Comparison of ENCODE assay signal across 9 cellular contexts in genomic region chr13:48066310-48066989, GRCh38. TPM values are rescaled to one million over a fixed set of nuclear protein-coding genes. Genes with fewer than 3 reads are reported as not detected.
DNase-seq lines count a peak whose midpoint lies in the region; ATAC-seq, FAIRE-seq and TF ChIP-seq lines count a peak whose summit lies in the region.
"Had no signal": no experiment of that assay in that cellular context is flagged by ENCODE, and none has a peak within 500 bp of the region (broad histone marks: within the 10 kb centered on the region; RNA-seq: fewer than 3 reads in every experiment).

No MANE protein-coding gene starts in this region.

- intact Hi-C loops in HepG2 (cut with micrococcal nuclease; ENCODE audit: unreplicated experiment): no loop called here
- intact Hi-C loops in right lobe of liver (cut with DNase I): no loop called here
- intact Hi-C loops in esophagus squamous epithelium (cut with DNase I): no loop called here

- CTCF ChIA-PET in HepG2 (lab: Yijun Ruan, JAX; ENCODE audit: low intra/inter-chr PET ratio, low total read pairs): no interaction called here
- CTCF ChIA-PET in activated CD8-positive, alpha-beta T cell treated with anti-CD3 and anti-CD28 coated beads, Interleukin-2, amount 10 ng/mL, durations not matched to agents 7 days and 5 days (lab: Charles Lee): interaction anchor here (2.9 to 5.9 kb wide), 2 partner anchors 11 to 28 kb away, joined by 13 to 29 read pairs; partner anchors contain the start of gene NUDT15

- peak; percentile 47 for DNase-seq in HepG2 (ENCODE audit: low spot score)
- DNase-seq in right lobe of liver: no peak
- DNase-seq in HUDEP-2 (lab: John Stamatoyannopoulos, UW; ENCODE audit: unreplicated experiment in 76 of 76): peak in 57 of 76 experiments; percentile 1 to 87 (median 30)
- peak; percentile 76 for DNase-seq in activated CD8-positive, alpha-beta T cell treated with anti-CD3 and anti-CD28 coated beads, Interleukin-2, amount 10 ng/mL, durations not matched to agents 7 days and 5 days
- no peak for DNase-seq in type B pancreatic cell (ENCODE audit: extremely low spot score, unreplicated experiment)
- DNase-seq in esophagus squamous epithelium (lab: John Stamatoyannopoulos, UW): no peak

- ATAC-seq in HepG2 (peak; percentile 72), right lobe of liver (no peak), GM21786 (IDR thresholded peaks at IDR 0.05; ENCODE audit: unreplicated experiment) (no peak), HG03175 (IDR thresholded peaks at IDR 0.05; ENCODE audit: unreplicated experiment) (no peak)
- ATAC-seq in activated CD8-positive, alpha-beta T cell treated with anti-CD3 and anti-CD28 coated beads, Interleukin-2, amount 10 ng/mL, durations not matched to agents 7 days and 5 days: peak; percentile 94

- no peak for FAIRE-seq in HepG2 (lab: Jason Lieb, UNC)

- TF ChIP-seq EP300 in HepG2 (IDR thresholded peaks at IDR 0.05; ENCODE audit: low read depth in 2 of 2, low read length in 2 of 2) (no peak), HepG2 (CRISPR knock-in tag; IDR thresholded peaks at IDR 0.05; ENCODE audit: borderline replicate concordance) (no peak)

- POLR2A ChIA-PET in HepG2 (lab: Yijun Ruan, JAX): interaction anchor here (1.0 kb wide), 1 partner anchor 28 kb away, joined by 3 read pairs; no protein-coding TSS in a partner anchor
- POLR2A ChIA-PET in activated CD8-positive, alpha-beta T cell treated with anti-CD3 and anti-CD28 coated beads, Interleukin-2, amount 10 ng/mL, durations not matched to agents 7 days and 5 days (lab: Charles Lee): interaction anchor here (1.2 to 2.4 kb wide), 2 partner anchors 18 to 28 kb away, joined by 4 to 11 read pairs; partner anchors contain the start of gene NUDT15

- no peak overlapping the region for H3K4me2 ChIP-seq in HepG2 (ENCODE audit: low read depth, low read length)

- no peaks in the 10 kb centered on the region for H4K20me1 ChIP-seq in HepG2 (ENCODE audit: insufficient read depth, low read length)

- no peak overlapping the region for H3K9ac ChIP-seq in HepG2 (ENCODE audit: insufficient read depth, low read depth, low read length)

- H3K27me3 Mint-ChIP-seq in activated CD8-positive, alpha-beta T cell treated with anti-CD3 and anti-CD28 coated beads, Interleukin-2, amount 10 ng/mL, durations not matched to agents 7 days and 5 days (ENCODE audit: low read depth): no peaks in the 10 kb centered on the region
- H3K27me3 Mint-ChIP-seq in type B pancreatic cell: no peaks in the 10 kb centered on the region
- H3K27me3 Mint-ChIP-seq: IgD-negative memory B cell had no signal

- H3K4me1 ChIP-seq in HepG2 (ENCODE audit: insufficient read depth, low read length) (peaks cover 15% of the 10 kb centered on the region), right lobe of liver (no peaks in the 10 kb centered on the region), esophagus squamous epithelium (no peaks in the 10 kb centered on the region)

- H3K4me3 Mint-ChIP-seq in activated CD8-positive, alpha-beta T cell treated with anti-CD3 and anti-CD28 coated beads, Interleukin-2, amount 10 ng/mL, durations not matched to agents 7 days and 5 days: no peak overlapping the region
- no peak overlapping the region for H3K4me3 Mint-ChIP-seq in type B pancreatic cell
- H3K4me3 Mint-ChIP-seq: IgD-negative memory B cell had no signal

- peaks cover 19% of the 10 kb centered on the region for H3K4me1 Mint-ChIP-seq in activated CD8-positive, alpha-beta T cell treated with anti-CD3 and anti-CD28 coated beads, Interleukin-2, amount 10 ng/mL, durations not matched to agents 7 days and 5 days (ENCODE audit: low read depth)
- H3K4me1 Mint-ChIP-seq in type B pancreatic cell (ENCODE audit: unreplicated experiment): no peaks in the 10 kb centered on the region

- H3K36me3 ChIP-seq in HepG2 (replicated peaks in 1 of 2; ENCODE audit: control insufficient read depth in 1 of 2, insufficient read depth in 2 of 2, low read length in 2 of 2) (peaks cover 8 to 34% of the 10 kb centered on the region in 2 experiments), right lobe of liver (peaks cover 0 to 11% (median 2%) of the 10 kb centered on the region in 4 donors), esophagus squamous epithelium (peaks cover under 1 to 90% (median 4%) of the 10 kb centered on the region in 3 donors)

- H3K27ac ChIP-seq in HepG2 (ENCODE audit: extremely low read length, insufficient read depth, low read length) (peak overlapping the region; percentile 65), right lobe of liver (no peak overlapping the region), esophagus squamous epithelium (no peak overlapping the region)

- peaks cover 28% of the 10 kb centered on the region for H3K9me3 Mint-ChIP-seq in activated CD8-positive, alpha-beta T cell treated with anti-CD3 and anti-CD28 coated beads, Interleukin-2, amount 10 ng/mL, durations not matched to agents 7 days and 5 days (ENCODE audit: insufficient read depth)
- H3K9me3 Mint-ChIP-seq in type B pancreatic cell: peaks cover 16% of the 10 kb centered on the region

- peak overlapping the region; percentile 87 for H3K27ac Mint-ChIP-seq in activated CD8-positive, alpha-beta T cell treated with anti-CD3 and anti-CD28 coated beads, Interleukin-2, amount 10 ng/mL, durations not matched to agents 7 days and 5 days
- peak overlapping the region; percentile 81 for H3K27ac Mint-ChIP-seq in type B pancreatic cell
- H3K27ac Mint-ChIP-seq: IgD-negative memory B cell had no signal

- BruUV-seq in HepG2 (replicated peaks; lab: Mats Ljungman, UMichigan): no TSS peak

- H3K36me3 Mint-ChIP-seq in activated CD8-positive, alpha-beta T cell treated with anti-CD3 and anti-CD28 coated beads, Interleukin-2, amount 10 ng/mL, durations not matched to agents 7 days and 5 days (ENCODE audit: low read depth): peaks cover 72% of the 10 kb centered on the region
- H3K36me3 Mint-ChIP-seq in type B pancreatic cell: peaks cover 53% of the 10 kb centered on the region

- H3K9me3 ChIP-seq in HepG2 (ENCODE audit: low read length) (peaks cover 6% of the 10 kb centered on the region), right lobe of liver (peaks cover 0 to 27% (median 13%) of the 10 kb centered on the region in 4 donors), esophagus squamous epithelium (peaks cover 0 to 50% (median 20%) of the 10 kb centered on the region in 3 donors)

- no peak for TF ChIP-seq CTCF in HepG2 (CRISPR knock-in tag; IDR thresholded peaks at IDR 0.05)
- TF ChIP-seq CTCF in right lobe of liver (IDR thresholded peaks at IDR 0.05): no peak
- no peak for TF ChIP-seq CTCF in type B pancreatic cell (conservative IDR thresholded peaks at IDR 0.05)
- no peak for TF ChIP-seq CTCF in esophagus squamous epithelium (IDR thresholded peaks at IDR 0.05)

- H3K4me3 ChIP-seq in HepG2 (replicated peaks in 1 of 3; ENCODE audit: insufficient read depth in 1 of 3, low read depth in 2 of 3, low read length in 3 of 3): no peak overlapping the region
- H3K4me3 ChIP-seq in right lobe of liver: no peak overlapping the region
- H3K4me3 ChIP-seq in esophagus squamous epithelium: no peak overlapping the region

- H3K79me2 ChIP-seq in HepG2 (ENCODE audit: insufficient read depth, low read length): no peaks in the 10 kb centered on the region

- in situ Hi-C loops in HepG2 (cut with HindIII; ENCODE audit: extremely low pct_ligation_motif_present, low pct_unique_long_range_greater_than_20kb): no loop called here

- H3K27me3 ChIP-seq in HepG2 (ENCODE audit: control insufficient read depth in 1 of 2, insufficient read depth in 2 of 2, low read length in 2 of 2) (no peaks in the 10 kb centered on the region), right lobe of liver (no peaks in the 10 kb centered on the region), esophagus squamous epithelium (no peaks in the 10 kb centered on the region)

- H2AFZ ChIP-seq in HepG2 (ENCODE audit: low read length): no peak overlapping the region

- 100% methylated on average over 3 of the region's 3 CpGs for WGBS in HepG2 (ENCODE audit: low lambda C conversion rate)
- 94% methylated on average over 3 of the region's 3 CpGs for WGBS in right lobe of liver (ENCODE audit: insufficient coverage, low coverage, low lambda C conversion rate, missing lambda C conversion rate)
- WGBS in esophagus squamous epithelium, 2 donors: 86 to 88% methylated on average over 3 of the region's 3 CpGs

- TF ChIP-seq POLR2A in HepG2 (IDR thresholded peaks at IDR 0.05; ENCODE audit: insufficient read depth in 1 of 2, low read depth in 2 of 2, low read length in 2 of 2): no peak
- TF ChIP-seq POLR2A in right lobe of liver (IDR thresholded peaks at IDR 0.05): no peak
- no peak for TF ChIP-seq POLR2A in esophagus squamous epithelium (IDR thresholded peaks at IDR 0.05)

- no peak for TF ChIP-seq RAD21 in HepG2 (CRISPR knock-in tag; IDR thresholded peaks at IDR 0.05)

RNA-seq across cellular contexts. Expression of gene MED4, which starts 28.5 kb away (rescaled TPM):
- 57.8 and 82.8 TPM in 2 replicates for total RNA-seq in HepG2 (2016; rRNA removed; fragmentation: Illumina TruSeq; extraction: Trizol)
- 50.9 and 51.4 TPM in 2 replicates for total RNA-seq in HepG2 (2016; cell fraction: cytosol; rRNA removed; fragmentation: Illumina TruSeq; extraction: Trizol; ENCODE audit: low read depth)
- total RNA-seq in HepG2 (2016; cell fraction: insoluble cytoplasmic fraction; rRNA removed; fragmentation: Illumina TruSeq; extraction: Trizol): 62.2 and 83.7 TPM in 2 replicates
- total RNA-seq in HepG2 (2016; cell fraction: membrane; rRNA removed; fragmentation: Illumina TruSeq; extraction: Trizol): 49.1 and 57.7 TPM in 2 replicates
- total RNA-seq in HepG2 (2016; cell fraction: nucleus; rRNA removed; fragmentation: Illumina TruSeq; extraction: Trizol): 28.0 and 33.7 TPM in 2 replicates
- 33.6 and 49.4 TPM in 2 replicates for polyA plus RNA-seq in HepG2 (2011; rRNA removed)
- 21.6 and 27.6 TPM in 2 replicates for polyA plus RNA-seq in HepG2 (2011; cell fraction: cytosol; rRNA removed)
- 8.4 and 10.6 TPM in 2 replicates for polyA plus RNA-seq in HepG2 (2011; cell fraction: nucleus; rRNA removed)
- 30.8 and 45.7 TPM in 2 replicates for polyA plus RNA-seq in HepG2 (2012)
- 27.1 and 27.6 TPM in 2 replicates for polyA plus RNA-seq in HepG2 (2016; cell fraction: cytosol; fragmentation: Illumina TruSeq; extraction: Trizol; ENCODE audit: low read depth)
- 122 and 132 TPM in 2 replicates for polyA plus RNA-seq in HepG2 (2016; cell fraction: insoluble cytoplasmic fraction; fragmentation: Illumina TruSeq; extraction: Trizol; ENCODE audit: low read depth)
- 34.6 and 41.1 TPM in 2 replicates for polyA plus RNA-seq in HepG2 (2016; cell fraction: membrane; fragmentation: Illumina TruSeq; extraction: Trizol; ENCODE audit: low read depth)
- polyA plus RNA-seq in HepG2 (2016; cell fraction: nucleus; fragmentation: Illumina TruSeq; extraction: Trizol; ENCODE audit: insufficient read depth, low read depth): 59.2 and 62.6 TPM in 2 replicates
- polyA minus RNA-seq in HepG2 (2011; rRNA and poly(A)+ RNA removed; ENCODE audit: low replicate concordance): 17.9 and 19.3 TPM in 2 replicates
- 12.6 and 15.2 TPM in 2 replicates for polyA minus RNA-seq in HepG2 (2011; cell fraction: cytosol; rRNA and poly(A)+ RNA removed)
- polyA minus RNA-seq in HepG2 (2011; cell fraction: nucleus; rRNA and poly(A)+ RNA removed): 21.5 and 24.7 TPM in 2 replicates
- total RNA-seq in right lobe of liver: 10 to 100 TPM; 15.1 to 22.5 (median 20.7) TPM
- 10 to 100 TPM; 65.3 to 65.5 TPM for total RNA-seq in activated CD8-positive, alpha-beta T cell treated with anti-CD3 and anti-CD28 coated beads, Interleukin-2, amount 10 ng/mL, durations not matched to agents 7 days and 5 days
- total RNA-seq in type B pancreatic cell (ENCODE audit: low replicate concordance): 44.0 and 53.1 TPM in 2 replicates
- total RNA-seq in esophagus squamous epithelium: 10 to 100 TPM; 21.5 to 39.9 (median 32.3) TPM

RNA-seq across cellular contexts. Expression of gene NUDT15, which starts 28.9 kb away (rescaled TPM):
- total RNA-seq in HepG2 (2016; rRNA removed; fragmentation: Illumina TruSeq; extraction: Trizol) (47.3 and 69.9 TPM in 2 replicates), right lobe of liver (1 to 10 TPM; 5.1 to 7.6 (median 6.3) TPM), type B pancreatic cell (ENCODE audit: low replicate concordance) (19.4 and 22.6 TPM in 2 replicates), esophagus squamous epithelium (10 to 100 TPM in 3 of 4 donors, 1 to 10 TPM in 1; 7.2 to 31.9 (median 18.5) TPM)
- 7.1 and 7.9 TPM in 2 replicates for total RNA-seq in HepG2 (2016; cell fraction: cytosol; rRNA removed; fragmentation: Illumina TruSeq; extraction: Trizol; ENCODE audit: low read depth)
- 49.0 and 73.7 TPM in 2 replicates for total RNA-seq in HepG2 (2016; cell fraction: insoluble cytoplasmic fraction; rRNA removed; fragmentation: Illumina TruSeq; extraction: Trizol)
- 30.3 and 35.9 TPM in 2 replicates for total RNA-seq in HepG2 (2016; cell fraction: membrane; rRNA removed; fragmentation: Illumina TruSeq; extraction: Trizol)
- 15.9 and 17.8 TPM in 2 replicates for total RNA-seq in HepG2 (2016; cell fraction: nucleus; rRNA removed; fragmentation: Illumina TruSeq; extraction: Trizol)
- polyA plus RNA-seq in HepG2 (2011; rRNA removed): 13.6 and 21.3 TPM in 2 replicates
- polyA plus RNA-seq in HepG2 (2011; cell fraction: cytosol; rRNA removed): 11.3 and 13.1 TPM in 2 replicates
- polyA plus RNA-seq in HepG2 (2011; cell fraction: nucleus; rRNA removed): 2.6 and 3.5 TPM in 2 replicates
- 13.1 and 17.2 TPM in 2 replicates for polyA plus RNA-seq in HepG2 (2012)
- polyA plus RNA-seq in HepG2 (2016; cell fraction: cytosol; fragmentation: Illumina TruSeq; extraction: Trizol; ENCODE audit: low read depth): 8.9 and 9.5 TPM in 2 replicates
- polyA plus RNA-seq in HepG2 (2016; cell fraction: insoluble cytoplasmic fraction; fragmentation: Illumina TruSeq; extraction: Trizol; ENCODE audit: low read depth): 75.0 and 88.7 TPM in 2 replicates
- polyA plus RNA-seq in HepG2 (2016; cell fraction: membrane; fragmentation: Illumina TruSeq; extraction: Trizol; ENCODE audit: low read depth): 25.3 and 25.5 TPM in 2 replicates
- polyA plus RNA-seq in HepG2 (2016; cell fraction: nucleus; fragmentation: Illumina TruSeq; extraction: Trizol; ENCODE audit: insufficient read depth, low read depth): 26.7 and 30.6 TPM in 2 replicates
- polyA minus RNA-seq in HepG2 (2011; rRNA and poly(A)+ RNA removed; ENCODE audit: low replicate concordance): 2.7 and 6.2 TPM in 2 replicates
- polyA minus RNA-seq in HepG2 (2011; cell fraction: cytosol; rRNA and poly(A)+ RNA removed): 5.0 and 6.7 TPM in 2 replicates
- 5.1 and 5.9 TPM in 2 replicates for polyA minus RNA-seq in HepG2 (2011; cell fraction: nucleus; rRNA and poly(A)+ RNA removed)
- 10 to 100 TPM; 15.4 to 15.7 TPM for total RNA-seq in activated CD8-positive, alpha-beta T cell treated with anti-CD3 and anti-CD28 coated beads, Interleukin-2, amount 10 ng/mL, durations not matched to agents 7 days and 5 days

Comparison
In these comparisons a context has a peak if more than half of its experiments do, and no peak if none do; other contexts are left out.
1. ATAC-seq: peak in HepG2 (single experiment) and activated CD8-positive, alpha-beta T cell treated with anti-CD3 and anti-CD28 coated beads, Interleukin-2, amount 10 ng/mL, durations not matched to agents 7 days and 5 days (single experiment); none in right lobe of liver (0 of 4), GM21786 (single experiment) and HG03175 (single experiment).
2. DNase-seq: peak in HepG2 (single experiment), HUDEP-2 (57 of 76) and activated CD8-positive, alpha-beta T cell treated with anti-CD3 and anti-CD28 coated beads, Interleukin-2, amount 10 ng/mL, durations not matched to agents 7 days and 5 days (single experiment); none in right lobe of liver (0 of 3), type B pancreatic cell (single experiment) and esophagus squamous epithelium (single experiment).